Comparison of ENCODE assay signal across 18 cellular contexts in the genomic region with DNA sequence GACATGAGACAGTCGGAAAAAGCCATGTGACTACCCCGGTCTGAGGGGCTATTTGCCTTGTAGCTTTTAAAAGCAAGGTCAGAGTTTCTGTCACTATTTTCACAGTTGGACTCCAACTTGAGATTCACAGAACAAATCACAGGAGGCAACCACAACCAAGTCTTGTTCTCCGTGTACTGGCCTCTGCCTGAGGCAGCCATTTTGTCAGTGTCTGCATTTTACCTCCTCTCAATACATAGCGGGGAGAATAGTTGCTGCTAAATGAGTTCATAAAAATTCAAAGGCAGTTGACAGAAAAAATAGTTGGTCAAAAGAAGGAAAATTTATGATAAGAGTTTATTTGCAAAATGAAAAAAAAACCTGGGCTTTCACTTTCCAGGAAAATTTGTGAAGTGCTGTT.
DNase-seq lines count a peak whose midpoint lies in the region; ATAC-seq and TF ChIP-seq lines count a peak whose summit lies in the region.
"Had no signal": no experiment of that assay in that cellular context is flagged by ENCODE, and none has a peak within 500 bp of the region (broad histone marks: within the 10 kb centered on the region; RNA-seq: fewer than 3 reads in every experiment).

No MANE protein-coding gene starts in this region.

- H3K4me3 ChIP-seq in SK-N-SH (ENCODE audit: low read depth in 2 of 2, low read length in 1 of 2) (no peak overlapping the region), endodermal cell (ENCODE audit: low read length) (no peak overlapping the region), smooth muscle cell (no peak overlapping the region)
- H3K4me3 ChIP-seq: A549, HAP-1 had no signal

- H3K27me3 ChIP-seq in SK-N-SH (ENCODE audit: insufficient read depth) (no peaks in the 10 kb centered on the region), endodermal cell (ENCODE audit: control insufficient read depth, insufficient read depth, low read length, poor library complexity, severe bottlenecking) (no peaks in the 10 kb centered on the region), smooth muscle cell (ENCODE audit: low read depth) (no peaks in the 10 kb centered on the region)

- CTCF ChIA-PET in SK-N-SH (lab: Yijun Ruan, JAX): no interaction called here

- no peaks in the 10 kb centered on the region for H3K9me2 ChIP-seq in SK-N-SH

- H3K4me3 Mint-ChIP-seq in endodermal cell (no peak overlapping the region), neural crest cell (no peak overlapping the region)
- H3K4me3 Mint-ChIP-seq: CD4-positive, alpha-beta T cell had no signal

- H3K4me2 ChIP-seq in SK-N-SH (no peak overlapping the region), smooth muscle cell (no peak overlapping the region)
- H3K4me2 ChIP-seq: A549 had no signal

- ATAC-seq in SK-N-SH treated with all-trans-retinoic acid at 6 μM for 48 hours (no peak), GM19023 (IDR thresholded peaks at IDR 0.05; ENCODE audit: unreplicated experiment) (no peak), HG03571 (IDR thresholded peaks at IDR 0.05; ENCODE audit: unreplicated experiment) (no peak)
- ATAC-seq: A549 had no signal

- peaks cover 0 to 42% of the 10 kb centered on the region in 2 experiments; a peak in 3 of 4 replicates for H3K4me1 ChIP-seq in SK-N-SH (ENCODE audit: control insufficient read depth in 1 of 2, insufficient read depth in 2 of 2, low read depth in 1 of 2, low read length in 1 of 2)
- H3K4me1 ChIP-seq in endodermal cell (ENCODE audit: control insufficient read depth, insufficient read depth, low read length): no peaks in the 10 kb centered on the region
- H3K4me1 ChIP-seq in smooth muscle cell (ENCODE audit: low read depth): no peaks in the 10 kb centered on the region

- H3K27me3 Mint-ChIP-seq in endodermal cell (ENCODE audit: insufficient read depth): no peaks in the 10 kb centered on the region
- no peaks in the 10 kb centered on the region for H3K27me3 Mint-ChIP-seq in neural crest cell (ENCODE audit: low read depth)
- H3K27me3 Mint-ChIP-seq: CD4-positive, alpha-beta T cell had no signal

- H3K9me3 Mint-ChIP-seq in endodermal cell (no peaks in the 10 kb centered on the region), neural crest cell (no peaks in the 10 kb centered on the region)

- H3K9me3 ChIP-seq in SK-N-SH (no peaks in the 10 kb centered on the region), endodermal cell (ENCODE audit: control insufficient read depth, low read length) (no peaks in the 10 kb centered on the region), smooth muscle cell (replicated peaks; ENCODE audit: low read depth) (no peaks in the 10 kb centered on the region)
- H3K9me3 ChIP-seq: A549, HAP-1 had no signal

- H3K27ac ChIP-seq in SK-N-SH (ENCODE audit: low read depth in 2 of 2, low read length in 1 of 2) (peak overlapping the region in 1 of 2 experiments; percentile 68; a peak in 2 of 4 replicates), endodermal cell (ENCODE audit: low read depth, low read length) (peak overlapping the region; percentile 61), smooth muscle cell (ENCODE audit: low read depth) (no peak overlapping the region)
- H3K27ac ChIP-seq: 22Rv1, A549, C4-2B had no signal

- H4K20me1 ChIP-seq in SK-N-SH (ENCODE audit: insufficient read depth) (no peaks in the 10 kb centered on the region), smooth muscle cell (ENCODE audit: low read depth) (no peaks in the 10 kb centered on the region)

- H3K27ac Mint-ChIP-seq in endodermal cell (no peak overlapping the region), neural crest cell (ENCODE audit: unreplicated experiment) (peak overlapping the region; percentile 88)
- H3K27ac Mint-ChIP-seq: CD4-positive, alpha-beta T cell had no signal

- no peak for TF ChIP-seq RAD21 in SK-N-SH (IDR thresholded peaks at IDR 0.05; ENCODE audit: low read length)

- peaks cover 0 to 20% of the 10 kb centered on the region in 2 experiments for H3K36me3 ChIP-seq in SK-N-SH (replicated peaks in 1 of 2; ENCODE audit: control insufficient read depth in 1 of 2, insufficient read depth in 2 of 2, low read length in 1 of 2)
- no peaks in the 10 kb centered on the region for H3K36me3 ChIP-seq in endodermal cell (ENCODE audit: control insufficient read depth, insufficient read depth, low read length)
- H3K36me3 ChIP-seq in smooth muscle cell (ENCODE audit: low read depth): no peaks in the 10 kb centered on the region
- H3K36me3 ChIP-seq: HAP-1 had no signal

- H3K4me1 Mint-ChIP-seq in endodermal cell (no peaks in the 10 kb centered on the region), neural crest cell (peaks cover 12% of the 10 kb centered on the region)

- DNase-seq in SK-N-SH (no peak), endodermal cell (no peak), neural crest cell (ENCODE audit: low read depth, low spot score) (no peak), smooth muscle cell (lab: John Stamatoyannopoulos, UW; ENCODE audit: unreplicated experiment) (no peak)
- no peak for DNase-seq in activated CD4-positive, alpha-beta T cell treated with anti-CD3 and anti-CD28 coated beads for 4 hours
- DNase-seq: AML-193; CD4-positive, alpha-beta T cell; DMS153; DMS79; GDM1; IMR-90 had no signal

- TF ChIP-seq CTCF in SK-N-SH (IDR thresholded peaks at IDR 0.05): no peak
- no peak for TF ChIP-seq CTCF in endodermal cell (conservative IDR thresholded peaks at IDR 0.05)
- TF ChIP-seq CTCF in neural crest cell (conservative IDR thresholded peaks at IDR 0.05): no peak
- no peak for TF ChIP-seq CTCF in smooth muscle cell (IDR thresholded peaks at IDR 0.05; ENCODE audit: borderline replicate concordance, insufficient read depth, poor library complexity, severe bottlenecking)

- H3K79me2 ChIP-seq in SK-N-SH (ENCODE audit: insufficient read depth) (peaks cover 36% of the 10 kb centered on the region), smooth muscle cell (ENCODE audit: low read depth) (no peaks in the 10 kb centered on the region)

- H3F3A ChIP-seq in SK-N-SH (replicated peaks; ENCODE audit: insufficient read depth): peaks cover 55% of the 10 kb centered on the region
- no peaks in the 10 kb centered on the region for H3F3A ChIP-seq in smooth muscle cell (ENCODE audit: low read depth)

- 0 out of 2 replicates have a peak overlapping the region, but pooled peaks have one; percentile 18 for H2AFZ ChIP-seq in SK-N-SH (ENCODE audit: low read depth)
- peak overlapping the region; percentile 43 for H2AFZ ChIP-seq in smooth muscle cell (ENCODE audit: low read depth)

- POLR2A ChIA-PET in SK-N-SH (lab: Yijun Ruan, JAX): no interaction called here

- WGBS in SK-N-SH (ENCODE audit: low lambda C conversion rate): 69% methylated on average over 4 of the region's 4 CpGs
- 84 to 91% methylated on average over 3 to 4 of the region's 4 CpGs for WGBS in endodermal cell (ENCODE audit: insufficient coverage in 1 of 2, insufficient read length in 1 of 2), 2 experiments
- WGBS in smooth muscle cell (ENCODE audit: low lambda C conversion rate): 96% methylated on average over 4 of the region's 4 CpGs

- H3K9ac ChIP-seq in SK-N-SH (no peak overlapping the region), endodermal cell (ENCODE audit: extremely low read depth, low read length, poor library complexity, severe bottlenecking) (no peak overlapping the region), smooth muscle cell (ENCODE audit: low read depth) (no peak overlapping the region)

- TF ChIP-seq EP300 in SK-N-SH (IDR thresholded peaks at IDR 0.05; ENCODE audit: borderline replicate concordance in 1 of 2, low read depth in 1 of 2, low read length in 1 of 2): no peak

- H3K36me3 Mint-ChIP-seq in endodermal cell (ENCODE audit: low read depth) (no peaks in the 10 kb centered on the region), neural crest cell (ENCODE audit: low read depth) (no peaks in the 10 kb centered on the region)

TF ChIP-seq in SK-N-SH treated with all-trans-retinoic acid at 6 μM for 48 hours, 23 proteins besides CTCF, POLR2A, EP300 and RAD21:
- TF ChIP-seq TOX (CRISPR knock-in tag; IDR thresholded peaks at IDR 0.05; ENCODE audit: borderline replicate concordance) (no peak), ESRRG (CRISPR knock-in tag; IDR thresholded peaks at IDR 0.05) (no peak), SNAI2 (CRISPR knock-in tag; IDR thresholded peaks at IDR 0.05) (no peak), ISL1 (CRISPR knock-in tag; IDR thresholded peaks at IDR 0.05) (no peak), OSR1 (CRISPR knock-in tag; IDR thresholded peaks at IDR 0.05) (no peak), PPARA (CRISPR knock-in tag; IDR thresholded peaks at IDR 0.05; ENCODE audit: borderline replicate concordance) (no peak), ZNF8 (CRISPR knock-in tag; IDR thresholded peaks at IDR 0.05) (no peak), ZFP3 (CRISPR knock-in tag; IDR thresholded peaks at IDR 0.05) (no peak), GLIS3 (CRISPR knock-in tag; IDR thresholded peaks at IDR 0.05) (no peak), ZNF70 (CRISPR knock-in tag; IDR thresholded peaks at IDR 0.05) (no peak), RARB (CRISPR knock-in tag; IDR thresholded peaks at IDR 0.05) (no peak), ZFP30 (CRISPR knock-in tag; IDR thresholded peaks at IDR 0.05) (no peak)
